In genomic region chr1:20232564-20232963, GRCh38 we compare ENCODE assay signal across 17 cellular contexts. TPM values are rescaled to one million over a fixed set of nuclear protein-coding genes. Genes with fewer than 3 reads are reported as not detected.
"Had no signal": no experiment of that assay in that cellular context is flagged by ENCODE, and none has a peak within 500 bp of the region (broad histone marks: within the 10 kb centered on the region; RNA-seq: fewer than 3 reads in every experiment).

No MANE protein-coding gene starts in this region.

RNA-seq across cellular contexts. Expression of gene PLA2G2C, which starts 46.2 kb away (rescaled TPM):
- total RNA-seq: cerebellum, dermis microvascular lymphatic vessel endothelial cell, endodermal cell, endothelial cell of umbilical vein, frontal cortex, glomerular endothelial cell, left ventricle myocardium superior, omental fat pad, psoas muscle, right lobe of liver, subcutaneous adipose tissue, tibial nerve, urinary bladder had no signal
- polyA plus RNA-seq: endothelial cell of umbilical vein, heart left ventricle, lung, psoas muscle, urinary bladder had no signal

RNA-seq across cellular contexts. Expression of gene UBXN10, which starts 46.7 kb away (rescaled TPM):
- total RNA-seq: endothelial cell of umbilical vein had no signal
- polyA plus RNA-seq: endothelial cell of umbilical vein had no signal

RNA-seq across cellular contexts. Expression of gene VWA5B1, which starts 58.1 kb away (rescaled TPM):
- total RNA-seq: dermis microvascular lymphatic vessel endothelial cell, endothelial cell of umbilical vein, glomerular endothelial cell, left ventricle myocardium superior, mesenteric fat pad, omental fat pad, right lobe of liver, subcutaneous adipose tissue, tibial nerve had no signal
- polyA plus RNA-seq: endothelial cell of umbilical vein, esophagus had no signal
